Comparison of ENCODE assay signal across 24 cellular contexts in the genomic region with DNA sequence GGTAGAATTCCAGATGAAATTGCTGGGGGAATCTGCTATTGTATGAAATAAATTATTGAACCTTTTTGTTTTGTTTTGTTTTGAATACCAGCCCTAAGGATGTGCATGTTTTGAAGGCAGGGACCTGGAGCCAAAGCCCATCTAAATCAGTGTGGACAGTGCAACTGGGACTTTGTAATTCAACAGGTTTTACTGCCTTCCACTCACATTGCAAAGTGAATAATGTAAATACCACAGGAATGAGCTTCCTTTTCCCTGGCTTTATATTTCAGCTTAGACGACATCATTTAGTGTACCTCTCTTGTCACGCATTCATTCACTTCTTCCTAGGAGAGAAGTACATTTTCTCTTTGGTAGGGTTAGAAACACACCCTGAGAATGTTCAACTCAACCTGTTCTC.
DNase-seq lines count a peak whose midpoint lies in the region; ATAC-seq and TF ChIP-seq lines count a peak whose summit lies in the region.
"Had no signal": no experiment of that assay in that cellular context is flagged by ENCODE, and none has a peak within 500 bp of the region (broad histone marks: within the 10 kb centered on the region; RNA-seq: fewer than 3 reads in every experiment).

No MANE protein-coding gene starts in this region.

- TF ChIP-seq CTCF in mammary epithelial cell (conservative IDR thresholded peaks at IDR 0.05 in 1 of 2, IDR thresholded peaks at IDR 0.05 in 1 of 2; ENCODE audit: extremely low read depth in 1 of 2, insufficient read depth in 1 of 2, low read depth in 1 of 2, low read length in 2 of 2) (no peak), RWPE2 (IDR thresholded peaks at IDR 0.05; ENCODE audit: poor library complexity, severe bottlenecking) (no peak), hepatocyte (IDR thresholded peaks at IDR 0.05; ENCODE audit: poor library complexity) (no peak), type B pancreatic cell (conservative IDR thresholded peaks at IDR 0.05) (no peak)

- H3K27me3 ChIP-seq in mammary epithelial cell (ENCODE audit: insufficient read depth, low read length) = no peaks in the 10 kb centered on the region
- H3K27me3 ChIP-seq in RWPE2 (ENCODE audit: insufficient read depth, poor library complexity, severe bottlenecking) = no peaks in the 10 kb centered on the region
- no peaks in the 10 kb centered on the region for H3K27me3 ChIP-seq in hepatocyte
- H3K27me3 ChIP-seq: cardiac muscle cell had no signal

- intact Hi-C loops in mammary epithelial cell (cut with micrococcal nuclease) = no loop called here

- H3K4me2 ChIP-seq in mammary epithelial cell (ENCODE audit: insufficient read depth, low read depth, low read length) (no peak overlapping the region), hepatocyte (no peak overlapping the region)
- H3K4me2 ChIP-seq: A549 had no signal

- no peaks in the 10 kb centered on the region for H3K4me1 Mint-ChIP-seq in type B pancreatic cell (ENCODE audit: unreplicated experiment)
- H3K4me1 Mint-ChIP-seq: B cell, neural crest cell had no signal

- H3K9me2 ChIP-seq in hepatocyte (replicated peaks; ENCODE audit: insufficient read depth) = no peaks in the 10 kb centered on the region

- DNase-seq in T47D (ENCODE audit: low read depth in 1 of 2, low spot score in 1 of 2) = peak; percentile 7 to 93
- no peak for DNase-seq in mammary epithelial cell
- DNase-seq in RWPE2 (ENCODE audit: low spot score) = no peak
- peak; percentile 16 for DNase-seq in hepatocyte (ENCODE audit: low spot score)
- DNase-seq in type B pancreatic cell (ENCODE audit: extremely low spot score, unreplicated experiment) = no peak
- no peak for DNase-seq in NCI-H1436 (lab: John Stamatoyannopoulos, UW)
- no peak for DNase-seq in iPS-NIHi11 (ENCODE audit: low spot score)
- DNase-seq in OCI-M2 (lab: John Stamatoyannopoulos, UW; ENCODE audit: unreplicated experiment) = no peak
- DNase-seq: activated CD8-positive, alpha-beta memory T cell treated with anti-CD3 and anti-CD28 coated beads, Interleukin-2, amount 50 U/mL, for 4 hours; activated effector memory CD4-positive, alpha-beta T cell treated with Interleukin-2 at 50 U/mL for 16 hours; H7; head of caudate nucleus; KG1; NCI-H2029; NCI-H446; NK-92 treated with Interleukin-12 subunit alpha and Interleukin-12 subunit beta, amount 100 ng/mL, for 24 hours; substantia nigra; WERI-Rb-1 had no signal

- H3K4me3 Mint-ChIP-seq in type B pancreatic cell = no peak overlapping the region
- H3K4me3 Mint-ChIP-seq: B cell, neural crest cell had no signal

- H3K4me1 ChIP-seq in mammary epithelial cell (ENCODE audit: insufficient read depth, low read length) = no peaks in the 10 kb centered on the region
- H3K4me1 ChIP-seq in RWPE2 (ENCODE audit: insufficient read depth, poor library complexity, severe bottlenecking) = peaks cover 3% of the 10 kb centered on the region
- no peaks in the 10 kb centered on the region for H3K4me1 ChIP-seq in hepatocyte (ENCODE audit: insufficient read depth)
- H3K4me1 ChIP-seq: A549, prostate gland had no signal

- no peak overlapping the region for H3K27ac ChIP-seq in mammary epithelial cell (ENCODE audit: insufficient read depth, low read depth, low read length)
- peak overlapping the region; percentile 21 for H3K27ac ChIP-seq in RWPE2 (ENCODE audit: poor library complexity, severe bottlenecking)
- H3K27ac ChIP-seq in hepatocyte = no peak overlapping the region
- H3K27ac ChIP-seq: A549, cardiac muscle cell, prostate gland, SK-N-MC, WERI-Rb-1 had no signal

- no TSS peak for BruUV-seq in mammary epithelial cell (replicated peaks; lab: Mats Ljungman, UMichigan)

- H3K9me3 ChIP-seq in mammary epithelial cell (replicated peaks; ENCODE audit: insufficient read depth, low read length) = no peaks in the 10 kb centered on the region
- no peaks in the 10 kb centered on the region for H3K9me3 ChIP-seq in RWPE2 (ENCODE audit: severe bottlenecking)
- H3K9me3 ChIP-seq in hepatocyte (ENCODE audit: low read depth) = no peaks in the 10 kb centered on the region
- H3K9me3 ChIP-seq: A549, prostate gland had no signal

- no peaks in the 10 kb centered on the region for H3K27me3 Mint-ChIP-seq in type B pancreatic cell
- H3K27me3 Mint-ChIP-seq: B cell had no signal

- no peaks in the 10 kb centered on the region for H3K9me3 Mint-ChIP-seq in type B pancreatic cell
- H3K9me3 Mint-ChIP-seq: neural crest cell had no signal

- ATAC-seq in RWPE2 (ENCODE audit: low read depth) = peak; percentile 78
- ATAC-seq: A549 had no signal

- H3K4me3 ChIP-seq in mammary epithelial cell (replicated peaks in 1 of 3; ENCODE audit: insufficient read depth in 1 of 3, low read depth in 2 of 3, low read length in 3 of 3) (no peak overlapping the region), RWPE2 (ENCODE audit: severe bottlenecking) (no peak overlapping the region), hepatocyte (no peak overlapping the region)
- H3K4me3 ChIP-seq: A549, cardiac muscle cell, prostate gland, SK-N-MC had no signal

- no peaks in the 10 kb centered on the region for H4K20me1 ChIP-seq in mammary epithelial cell (ENCODE audit: insufficient read depth, low read length)
- H4K20me1 ChIP-seq in hepatocyte (ENCODE audit: insufficient read depth, poor library complexity, severe bottlenecking) = no peaks in the 10 kb centered on the region

- H3K27ac Mint-ChIP-seq in type B pancreatic cell = peak overlapping the region; percentile 69
- H3K27ac Mint-ChIP-seq: B cell had no signal

- dilution Hi-C loops in mammary epithelial cell (cut with HindIII; ENCODE audit: low sequenced_read_pairs) = no loop called here

- no peaks in the 10 kb centered on the region for H3K36me3 Mint-ChIP-seq in type B pancreatic cell

- H3K79me2 ChIP-seq in mammary epithelial cell (ENCODE audit: insufficient read depth, low read length) (no peaks in the 10 kb centered on the region), hepatocyte (no peaks in the 10 kb centered on the region)

- no peak overlapping the region for H3K9ac ChIP-seq in mammary epithelial cell (ENCODE audit: insufficient read depth, low read length)

- in situ Hi-C loops in T47D (cut with HindIII; ENCODE audit: low pct_unique_long_range_greater_than_20kb, low sequenced_read_pairs) (no loop called here), mammary epithelial cell (cut with MboI; ENCODE audit: low sequenced_read_pairs in 2 of 2) (no loop called here)

- CTCF ChIA-PET in mammary epithelial cell (lab: Charles Lee; ENCODE audit: low non-redundant PET) = no interaction called here

- WGBS in mammary epithelial cell (ENCODE audit: low coverage, missing lambda C conversion rate) = 75% methylated on average over 2 of the region's 2 CpGs
- WGBS in hepatocyte (ENCODE audit: low lambda C conversion rate, missing lambda C conversion rate) = 37% methylated on average over 2 of the region's 2 CpGs

- H3K36me3 ChIP-seq in mammary epithelial cell (ENCODE audit: insufficient read depth, low read length) (no peaks in the 10 kb centered on the region), RWPE2 (ENCODE audit: low read depth) (no peaks in the 10 kb centered on the region), hepatocyte (replicated peaks; ENCODE audit: insufficient read depth, low read depth) (no peaks in the 10 kb centered on the region)
- H3K36me3 ChIP-seq: cardiac muscle cell, prostate gland, WERI-Rb-1 had no signal

- H2AFZ ChIP-seq in mammary epithelial cell (ENCODE audit: low read depth, low read length) (no peak overlapping the region), hepatocyte (no peak overlapping the region)

Comparison
In these comparisons a context has a peak if more than half of its experiments do, and no peak if none do; other contexts are left out.
1. DNase-seq: peak in T47D (2 of 2) and hepatocyte (single experiment); none in mammary epithelial cell (single experiment), RWPE2 (single experiment), type B pancreatic cell (single experiment), NCI-H1436 (single experiment), iPS-NIHi11 (single experiment) and OCI-M2 (single experiment).